15 cellular contexts compared by ENCODE assay signal in the genomic region with DNA sequence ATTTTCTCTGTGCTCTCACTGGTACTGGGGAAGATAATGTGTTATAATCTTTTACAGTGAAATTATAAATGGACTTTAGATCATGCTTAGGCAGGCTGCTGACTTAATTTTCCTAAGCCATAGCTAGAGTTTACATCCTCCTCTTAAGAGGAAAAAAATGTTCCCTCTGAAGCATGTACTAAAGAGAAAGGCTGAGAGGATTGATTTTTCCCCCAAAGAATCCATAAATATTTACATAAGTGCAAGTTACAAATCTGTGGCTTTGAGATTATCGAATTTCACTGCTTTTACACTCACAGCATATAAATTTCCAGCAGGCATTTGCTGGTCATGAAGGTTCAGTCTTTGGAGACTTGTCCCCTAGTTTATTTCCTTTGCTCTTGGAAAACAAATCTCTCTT. TPM values are rescaled to one million over a fixed set of nuclear protein-coding genes. Genes with fewer than 3 reads are reported as not detected.
DNase-seq lines count a peak whose midpoint lies in the region; ATAC-seq and TF ChIP-seq lines count a peak whose summit lies in the region.
"Had no signal": no experiment of that assay in that cellular context is flagged by ENCODE, and none has a peak within 500 bp of the region (broad histone marks: within the 10 kb centered on the region; RNA-seq: fewer than 3 reads in every experiment).

No MANE protein-coding gene starts in this region.

- CTCF ChIA-PET in IMR-90 (lab: Yijun Ruan, JAX), result no interaction called here

- H3K4me2 ChIP-seq in BLaER1 (peak overlapping the region; percentile 15), IMR-90 (ENCODE audit: low read depth, low read length) (peak overlapping the region; percentile 57; the same call in 1 of the 2 replicates)

- H3K9me3 Mint-ChIP-seq in glutamatergic neuron (ENCODE audit: unreplicated experiment) (peaks cover 4% of the 10 kb centered on the region), nephron (peaks cover 3% of the 10 kb centered on the region)
- H3K9me3 Mint-ChIP-seq: CD4-positive, alpha-beta T cell; IgD-negative memory B cell had no signal

- in situ Hi-C loops in IMR-90 (cut with MboI; ENCODE audit: low sequenced_read_pairs), result no loop called here

- no peak overlapping the region for H3K23ac ChIP-seq in IMR-90 (ENCODE audit: low read depth, low read length)

- no peak overlapping the region for H3K14ac ChIP-seq in IMR-90 (replicated peaks; ENCODE audit: low read depth, low read length)

- TF ChIP-seq RAD21 in IMR-90 (IDR thresholded peaks at IDR 0.05; ENCODE audit: low read length), result no peak

- no peak overlapping the region for H2AK5ac ChIP-seq in IMR-90 (ENCODE audit: low read depth, low read length)

- DNase-seq in IMR-90 (peak; percentile 78), glutamatergic neuron (no peak), upper lobe of right lung (no peak), esophagus squamous epithelium (lab: John Stamatoyannopoulos, UW) (no peak)
- DNase-seq in stimulated activated naive CD4-positive, alpha-beta T cell (lab: John Stamatoyannopoulos, UW), result no peak
- DNase-seq: BE2C; Caco-2; CD4-positive, alpha-beta T cell; GOT3 had no signal

- peak overlapping the region in 1 of 2 experiments; percentile 47; a peak in 2 of 4 replicates for H4K8ac ChIP-seq in IMR-90 (ENCODE audit: low read depth in 2 of 2, low read length in 2 of 2)

- no peak overlapping the region for H3K9ac ChIP-seq in BLaER1
- peak overlapping the region; percentile 45; the same call in 1 of the 2 replicates for H3K9ac ChIP-seq in IMR-90 (ENCODE audit: low read depth, low read length)

- H4K91ac ChIP-seq in IMR-90 (ENCODE audit: insufficient read depth, low read depth, low read length), result no peak overlapping the region

- H2BK15ac ChIP-seq in IMR-90 (ENCODE audit: low read depth, low read length), result 0 out of 3 replicates have a peak overlapping the region, but pooled peaks have one; percentile 1

- no peaks in the 10 kb centered on the region for H3K79me1 ChIP-seq in IMR-90 (ENCODE audit: low read depth in 1 of 2, low read length in 2 of 2)

- POLR2A ChIA-PET in IMR-90 (lab: Charles Lee; ENCODE audit: unreplicated experiment), result no interaction called here

- H3K36me3 ChIP-seq in BLaER1 (no peaks in the 10 kb centered on the region), IMR-90 (ENCODE audit: control insufficient read depth, insufficient read depth, low read length) (no peaks in the 10 kb centered on the region), upper lobe of right lung (no peaks in the 10 kb centered on the region), esophagus squamous epithelium (no peaks in the 10 kb centered on the region)
- H3K36me3 ChIP-seq: BE2C had no signal

- H2AFZ ChIP-seq in IMR-90 (replicated peaks; ENCODE audit: low read length, poor library complexity), result no peak overlapping the region

- TF ChIP-seq CTCF in IMR-90 (conservative IDR thresholded peaks at IDR 0.05; ENCODE audit: low read depth, low read length) (no peak), glutamatergic neuron (IDR thresholded peaks at IDR 0.05; ENCODE audit: partially characterized antibody, unreplicated experiment) (no peak), nephron (IDR thresholded peaks at IDR 0.05; ENCODE audit: unreplicated experiment in 3 of 3) (no peak), upper lobe of right lung (IDR thresholded peaks at IDR 0.05) (no peak), esophagus squamous epithelium (IDR thresholded peaks at IDR 0.05) (no peak)

- TF ChIP-seq POLR2A in IMR-90 (IDR thresholded peaks at IDR 0.05; ENCODE audit: low read depth, low read length) (no peak), esophagus squamous epithelium (IDR thresholded peaks at IDR 0.05) (no peak)

- H3K4me3 ChIP-seq in BLaER1 (no peak overlapping the region), IMR-90 (ENCODE audit: insufficient read depth, low read depth, low read length) (no peak overlapping the region), upper lobe of right lung (no peak overlapping the region), esophagus squamous epithelium (no peak overlapping the region)

- H4K20me1 ChIP-seq in BLaER1, result no peaks in the 10 kb centered on the region
- no peaks in the 10 kb centered on the region for H4K20me1 ChIP-seq in IMR-90 (ENCODE audit: insufficient read depth, low read length)

- intact Hi-C loops in IMR-90 (cut with micrococcal nuclease), result loop anchor here (1.0 kb wide), 1 partner anchor 26 kb away; no protein-coding TSS in a partner anchor
- intact Hi-C loops in upper lobe of right lung (cut with DNase I), result no loop called here
- intact Hi-C loops in esophagus squamous epithelium (cut with DNase I), result no loop called here

- H2BK20ac ChIP-seq in IMR-90 (ENCODE audit: low read depth, low read length), result no peak overlapping the region

- H2AK9ac ChIP-seq in IMR-90 (replicated peaks; ENCODE audit: low read depth, low read length, poor library complexity), result no peak overlapping the region

- H3K4me1 Mint-ChIP-seq in glutamatergic neuron (ENCODE audit: low read depth, unreplicated experiment), result peaks cover 34% of the 10 kb centered on the region
- peaks cover 8% of the 10 kb centered on the region for H3K4me1 Mint-ChIP-seq in nephron
- H3K4me1 Mint-ChIP-seq: IgD-negative memory B cell had no signal

- no peaks in the 10 kb centered on the region for H3K9me1 ChIP-seq in IMR-90 (ENCODE audit: insufficient read depth, low read length)

- ATAC-seq in IMR-90 (ENCODE audit: low read depth) (peak; percentile 96), upper lobe of right lung (no peak), GM21717 (IDR thresholded peaks at IDR 0.05; ENCODE audit: unreplicated experiment) (no peak)
- ATAC-seq: HCT116 had no signal

- peak overlapping the region; percentile 28; the same call in 1 of the 2 replicates for H4K5ac ChIP-seq in IMR-90 (ENCODE audit: low read depth, low read length)

- H3K27me3 ChIP-seq in BLaER1, result no peaks in the 10 kb centered on the region
- no peaks in the 10 kb centered on the region for H3K27me3 ChIP-seq in IMR-90 (ENCODE audit: control insufficient read depth, insufficient read depth, low read length)
- H3K27me3 ChIP-seq in upper lobe of right lung, result no peaks in the 10 kb centered on the region
- no peaks in the 10 kb centered on the region for H3K27me3 ChIP-seq in esophagus squamous epithelium
- H3K27me3 ChIP-seq: BE2C had no signal

- H3K27ac Mint-ChIP-seq in glutamatergic neuron (ENCODE audit: unreplicated experiment) (peak overlapping the region; percentile 1), nephron (peak overlapping the region in 2 of 3 experiments; percentile 29 to 54)
- H3K27ac Mint-ChIP-seq: CD4-positive, alpha-beta T cell; IgD-negative memory B cell had no signal

- H3K27ac ChIP-seq in BLaER1, result no peak overlapping the region
- peak overlapping the region; percentile 83; the same call in 1 of the 2 replicates for H3K27ac ChIP-seq in IMR-90 (ENCODE audit: insufficient read depth, low read length)
- H3K27ac ChIP-seq in upper lobe of right lung, result no peak overlapping the region
- no peak overlapping the region for H3K27ac ChIP-seq in esophagus squamous epithelium
- H3K27ac ChIP-seq: C4-2B had no signal

- no TSS peak for BruUV-seq in IMR-90 (replicated peaks; lab: Mats Ljungman, UMichigan)

- peak overlapping the region; percentile 51; the same call in 1 of the 2 replicates for H3K18ac ChIP-seq in IMR-90 (ENCODE audit: low read depth, low read length)

- H3K56ac ChIP-seq in IMR-90 (ENCODE audit: extremely low read depth, insufficient read depth, low read length), result no peak overlapping the region

- H3K4ac ChIP-seq in IMR-90 (ENCODE audit: low read depth, low read length), result peak overlapping the region; percentile 33; the same call in 1 of the 2 replicates

- H3K9me3 ChIP-seq in BLaER1, result no peaks in the 10 kb centered on the region
- no peaks in the 10 kb centered on the region for H3K9me3 ChIP-seq in IMR-90 (ENCODE audit: control insufficient read depth, insufficient read depth, low read length)
- no peaks in the 10 kb centered on the region for H3K9me3 ChIP-seq in upper lobe of right lung
- no peaks in the 10 kb centered on the region for H3K9me3 ChIP-seq in esophagus squamous epithelium
- H3K9me3 ChIP-seq: BE2C, Caco-2 had no signal

- dilution Hi-C loops in IMR-90 (cut with HindIII; ENCODE audit: low sequenced_read_pairs, unreplicated experiment), result no loop called here

- peak overlapping the region; percentile 53; the same call in 1 of the 2 replicates for H2BK120ac ChIP-seq in IMR-90 (ENCODE audit: low read depth, low read length)

- WGBS in IMR-90 (ENCODE audit: extremely low coverage in 2 of 2, insufficient read length in 1 of 2), 2 experiments, result no CpG with 5 or more reads among the region's 1 CpG
- 32 to 41% methylated on average over 1 of the region's 1 CpG for WGBS in esophagus squamous epithelium, 2 donors

- H2BK5ac ChIP-seq in IMR-90 (ENCODE audit: low read depth, low read length, poor library complexity, severe bottlenecking), result no peak overlapping the region

- H3K27me3 Mint-ChIP-seq in glutamatergic neuron (ENCODE audit: unreplicated experiment), result no peaks in the 10 kb centered on the region
- H3K27me3 Mint-ChIP-seq in nephron (ENCODE audit: low read depth), result no peaks in the 10 kb centered on the region
- H3K27me3 Mint-ChIP-seq: CD4-positive, alpha-beta T cell; IgD-negative memory B cell had no signal

- peaks cover 9% of the 10 kb centered on the region for H3K4me1 ChIP-seq in BLaER1
- peaks cover 10% of the 10 kb centered on the region for H3K4me1 ChIP-seq in IMR-90 (ENCODE audit: control insufficient read depth, insufficient read depth, low read length)
- H3K4me1 ChIP-seq in upper lobe of right lung, result no peaks in the 10 kb centered on the region
- no peaks in the 10 kb centered on the region for H3K4me1 ChIP-seq in esophagus squamous epithelium
- H3K4me1 ChIP-seq: BE2C, Caco-2 had no signal

- no peaks in the 10 kb centered on the region for H3K36me3 Mint-ChIP-seq in glutamatergic neuron (ENCODE audit: unreplicated experiment)
- H3K36me3 Mint-ChIP-seq in nephron (ENCODE audit: low read depth), result peaks cover 4% of the 10 kb centered on the region

- H3K4me3 Mint-ChIP-seq in glutamatergic neuron (ENCODE audit: unreplicated experiment) (peak overlapping the region; percentile 35), nephron (no peak overlapping the region)
- H3K4me3 Mint-ChIP-seq: CD4-positive, alpha-beta T cell; IgD-negative memory B cell had no signal

TF ChIP-seq in IMR-90, 13 proteins besides CTCF, POLR2A, EP300 and RAD21 (continues in another document):
- TF ChIP-seq CHD1 (IDR thresholded peaks at IDR 0.05; ENCODE audit: low read depth, low read length) (no peak), MAFK (IDR thresholded peaks at IDR 0.05; ENCODE audit: low read depth, low read length) (no peak), SMC3 (IDR thresholded peaks at IDR 0.05; ENCODE audit: low read depth, low read length) (no peak), RCOR1 (IDR thresholded peaks at IDR 0.05; ENCODE audit: insufficient replicate concordance, low read length) (no peak), FOS (IDR thresholded peaks at IDR 0.05; ENCODE audit: low read depth, low read length) (no peak), MAZ (IDR thresholded peaks at IDR 0.05; ENCODE audit: borderline replicate concordance, low read depth, low read length) (no peak)

RNA-seq across cellular contexts. Expression of gene CREB5, which starts 43.7 kb away (rescaled TPM):
- 7.3 and 11.1 TPM in 2 replicates for total RNA-seq in IMR-90 (2012; rRNA removed)
- polyA plus RNA-seq in IMR-90 (2012; rRNA removed), result 13.1 and 17.9 TPM in 2 replicates
- polyA plus RNA-seq in IMR-90 (2012; cell fraction: cytosol; rRNA removed), result 8.1 and 23.7 TPM in 2 replicates
- polyA plus RNA-seq in IMR-90 (2012; cell fraction: nucleus; rRNA removed; ENCODE audit: low replicate concordance), result 66.8 and 78.4 TPM in 2 replicates
- total RNA-seq in glutamatergic neuron (ENCODE audit: unreplicated experiment), result 50.4 TPM
- total RNA-seq in upper lobe of right lung, result 8.9 TPM
- total RNA-seq in esophagus squamous epithelium, result 1 to 10 TPM in 3 of 4 donors, under 1 TPM in 1; 0.30 to 5.0 (median 2.2) TPM
